In genomic region chr17:17377568-17377967, GRCh38 we compare ENCODE assay signal across 15 cellular contexts.
"Had no signal": no experiment of that assay in that cellular context is flagged by ENCODE, and none has a peak within 500 bp of the region (broad histone marks: within the 10 kb centered on the region; RNA-seq: fewer than 3 reads in every experiment).

No MANE protein-coding gene starts in this region.

- DNase-seq: activated B cell treated with CpG ODN at 0.5 μM for 24 hours; activated CD4-positive, alpha-beta T cell treated with anti-CD3 and anti-CD28 coated beads, Interleukin-2, amount 10 ng/mL, durations not matched to agents 24 days and 14 days; activated naive CD4-positive, alpha-beta T cell treated with Interleukin-2 at 50 U/mL for 16 hours; effector memory CD8-positive, alpha-beta T cell; immature natural killer cell; left cardiac atrium; mesenchymal stem cell; ovary; transverse colon had no signal

- H3K9me3 Mint-ChIP-seq: activated B cell treated with CpG ODN at 0.5 μM for 24 hours; activated CD4-positive, alpha-beta T cell treated with anti-CD3 and anti-CD28 coated beads, Interleukin-2, amount 10 ng/mL, durations not matched to agents 24 days and 14 days; central memory CD8-positive, alpha-beta T cell; dendritic cell treated with granulocyte-macrophage colony-stimulating factor and Interleukin-4, amounts not matched to agents 40 ng/mL and 50 ng/mL, for 4 days; effector memory CD8-positive, alpha-beta T cell; immature natural killer cell; nephron; T-helper 1 cell treated with Interleukin-12 subunit alpha and Interleukin-12 subunit beta and Interleukin-4 antibody, amounts not matched to agents 30 μg/mL and 1 μg/mL, for 36 hours had no signal

- H3K27ac Mint-ChIP-seq: activated B cell treated with CpG ODN at 0.5 μM for 24 hours; activated CD4-positive, alpha-beta T cell treated with anti-CD3 and anti-CD28 coated beads, Interleukin-2, amount 10 ng/mL, durations not matched to agents 24 days and 14 days; dendritic cell treated with granulocyte-macrophage colony-stimulating factor and Interleukin-4, amounts not matched to agents 40 ng/mL and 50 ng/mL, for 4 days; effector memory CD8-positive, alpha-beta T cell; immature natural killer cell; T-helper 1 cell treated with Interleukin-12 subunit alpha and Interleukin-12 subunit beta and Interleukin-4 antibody, amounts not matched to agents 30 μg/mL and 1 μg/mL, for 36 hours had no signal

- H3K4me3 Mint-ChIP-seq: activated B cell treated with CpG ODN at 0.5 μM for 24 hours; activated CD4-positive, alpha-beta T cell treated with anti-CD3 and anti-CD28 coated beads, Interleukin-2, amount 10 ng/mL, durations not matched to agents 24 days and 14 days; central memory CD8-positive, alpha-beta T cell; dendritic cell treated with granulocyte-macrophage colony-stimulating factor and Interleukin-4, amounts not matched to agents 40 ng/mL and 50 ng/mL, for 4 days; effector memory CD8-positive, alpha-beta T cell; immature natural killer cell; nephron; T-helper 1 cell treated with Interleukin-12 subunit alpha and Interleukin-12 subunit beta and Interleukin-4 antibody, amounts not matched to agents 30 μg/mL and 1 μg/mL, for 36 hours had no signal

- H3K36me3 ChIP-seq: ovary, transverse colon had no signal

- H3K4me1 Mint-ChIP-seq: activated B cell treated with CpG ODN at 0.5 μM for 24 hours; central memory CD8-positive, alpha-beta T cell; immature natural killer cell had no signal

- H3K4me3 ChIP-seq: ovary, transverse colon had no signal

- H3K9me3 ChIP-seq: ovary, transverse colon had no signal

- H3K27ac ChIP-seq: epithelial cell of prostate, ovary, transverse colon had no signal

- ATAC-seq: effector memory CD8-positive, alpha-beta T cell; left cardiac atrium; SK-N-SH treated with all-trans-retinoic acid at 6 μM for 48 hours had no signal

- H3K27me3 Mint-ChIP-seq: dendritic cell treated with granulocyte-macrophage colony-stimulating factor and Interleukin-4, amounts not matched to agents 40 ng/mL and 50 ng/mL, for 4 days had no signal

- H3K27me3 ChIP-seq: ovary had no signal

- H3K4me1 ChIP-seq: transverse colon had no signal

- H3K36me3 Mint-ChIP-seq: immature natural killer cell had no signal
